ENCODE assay signal across 8 cellular contexts in genomic region chr4:35934370-35934981, GRCh38.
A peak's percentile ranks its signal among the peaks of the same experiment; 100 is the strongest.
DNase-seq lines count a peak whose midpoint lies in the region; ATAC-seq and TF ChIP-seq lines count a peak whose summit lies in the region.

No MANE protein-coding gene starts in this region.

- DNase-seq in BE2C, result no peak
- peak; percentile 65 for DNase-seq in PC-3
- peak; percentile 34 for DNase-seq in fibroblast of peridontal ligament (ENCODE audit: extremely low read depth)
- DNase-seq in smooth muscle cell (lab: John Stamatoyannopoulos, UW; ENCODE audit: unreplicated experiment), result no peak
- DNase-seq in cerebellar nuclear complex (lab: John Stamatoyannopoulos, UW), result no peak

- BruUV-seq in PC-3 (replicated peaks; lab: Mats Ljungman, UMichigan), result no TSS peak

- H3F3A ChIP-seq in PC-3 (ENCODE audit: low read length, unreplicated experiment) (no peaks in the 10 kb centered on the region), smooth muscle cell (ENCODE audit: low read depth) (no peaks in the 10 kb centered on the region)

- H3K27ac ChIP-seq in HEK293 (ENCODE audit: extremely low read depth, low read depth, low read length) (no peak overlapping the region), PC-3 (ENCODE audit: low read length) (no peak overlapping the region), smooth muscle cell (ENCODE audit: low read depth) (no peak overlapping the region)

- TF ChIP-seq CTCF in BE2C (IDR thresholded peaks at IDR 0.05; ENCODE audit: low read depth, low read length), result peak; percentile 42; the same call in 1 of the 2 replicates
- no peak for TF ChIP-seq CTCF in HEK293 (tag by site-specific recombination; IDR thresholded peaks at IDR 0.05)
- TF ChIP-seq CTCF in PC-3 (conservative IDR thresholded peaks at IDR 0.05; ENCODE audit: low read depth, low read length), result peak; percentile 63
- TF ChIP-seq CTCF in smooth muscle cell (IDR thresholded peaks at IDR 0.05; ENCODE audit: borderline replicate concordance, insufficient read depth, poor library complexity, severe bottlenecking), result peak; percentile 71

- intact Hi-C loops in PC-3 (cut with micrococcal nuclease), result loop anchor here (1.0 to 10.0 kb wide), 4 partner anchors 253 to 1210 kb away; no protein-coding TSS in a partner anchor

- WGBS in smooth muscle cell (ENCODE audit: low lambda C conversion rate), result 32% methylated on average over 4 of the region's 4 CpGs

- H3K27me3 ChIP-seq in BE2C, result no peaks in the 10 kb centered on the region; the same call in 1 of the 2 replicates
- no peaks in the 10 kb centered on the region for H3K27me3 ChIP-seq in PC-3 (ENCODE audit: low read length)
- H3K27me3 ChIP-seq in smooth muscle cell (ENCODE audit: low read depth), result peaks cover under 1% of the 10 kb centered on the region

- H3K79me2 ChIP-seq in PC-3 (ENCODE audit: low read length) (no peaks in the 10 kb centered on the region), smooth muscle cell (ENCODE audit: low read depth) (no peaks in the 10 kb centered on the region)

- no peaks in the 10 kb centered on the region for H3K9me2 ChIP-seq in PC-3 (replicated peaks; ENCODE audit: low read length)

- no peak for ATAC-seq in PC-3
- ATAC-seq in GM19452 (IDR thresholded peaks at IDR 0.05; ENCODE audit: unreplicated experiment), result no peak
- no peak for ATAC-seq in HG03457 (IDR thresholded peaks at IDR 0.05; ENCODE audit: unreplicated experiment)

- CTCF ChIA-PET in HEK293 (lab: Yijun Ruan, JAX), result interaction anchor here (0.6 to 1.5 kb wide), 8 partner anchors 10 to 1655 kb away, joined by 3 to 9 read pairs (median 3); no protein-coding TSS in a partner anchor
- CTCF ChIA-PET in PC-3 (lab: Charles Lee), result interaction anchor here (0.6 to 0.7 kb wide), 2 partner anchors 684 to 1220 kb away, joined by 3 to 4 read pairs; no protein-coding TSS in a partner anchor

- H3K9me3 ChIP-seq in BE2C, result no peaks in the 10 kb centered on the region
- H3K9me3 ChIP-seq in HEK293 (ENCODE audit: control insufficient read depth, insufficient read depth, low read depth, low read length), result no peaks in the 10 kb centered on the region
- H3K9me3 ChIP-seq in PC-3 (ENCODE audit: low read length), result no peaks in the 10 kb centered on the region
- no peaks in the 10 kb centered on the region for H3K9me3 ChIP-seq in smooth muscle cell (replicated peaks; ENCODE audit: low read depth)

- H3K9ac ChIP-seq in PC-3 (ENCODE audit: low read length) (no peak overlapping the region), smooth muscle cell (ENCODE audit: low read depth) (no peak overlapping the region)

- H3K36me3 ChIP-seq in BE2C, result no peaks in the 10 kb centered on the region
- H3K36me3 ChIP-seq in HEK293 (ENCODE audit: control insufficient read depth in 2 of 2, insufficient read depth in 1 of 2, low read length in 2 of 2), result no peaks in the 10 kb centered on the region
- H3K36me3 ChIP-seq in PC-3 (ENCODE audit: low read depth, low read length), result no peaks in the 10 kb centered on the region; the same call in 1 of the 2 replicates
- no peaks in the 10 kb centered on the region for H3K36me3 ChIP-seq in smooth muscle cell (ENCODE audit: low read depth)

- H3K4me3 ChIP-seq in BE2C (ENCODE audit: low read depth, low read length) (no peak overlapping the region), HEK293 (ENCODE audit: low read depth, low read length) (no peak overlapping the region), PC-3 (ENCODE audit: low read length) (no peak overlapping the region), smooth muscle cell (no peak overlapping the region)

- H4K20me1 ChIP-seq in PC-3 (ENCODE audit: low read length), result no peaks in the 10 kb centered on the region
- H4K20me1 ChIP-seq in smooth muscle cell (ENCODE audit: low read depth), result no peaks in the 10 kb centered on the region

- H3K4me2 ChIP-seq in PC-3 (ENCODE audit: low read length) (no peak overlapping the region), smooth muscle cell (peak overlapping the region; percentile 57)

- H2AFZ ChIP-seq in PC-3 (ENCODE audit: low read length) (no peak overlapping the region), smooth muscle cell (ENCODE audit: low read depth) (peak overlapping the region; percentile 89)

- POLR2A ChIA-PET in HEK293 (lab: Yijun Ruan, JAX), result no interaction called here
- POLR2A ChIA-PET in PC-3 (lab: Charles Lee; ENCODE audit: unreplicated experiment), result no interaction called here

- no peaks in the 10 kb centered on the region for H3K4me1 ChIP-seq in BE2C
- no peaks in the 10 kb centered on the region for H3K4me1 ChIP-seq in HEK293 (ENCODE audit: control insufficient read depth, insufficient read depth, low read length)
- no peaks in the 10 kb centered on the region for H3K4me1 ChIP-seq in PC-3 (ENCODE audit: insufficient read depth, low read length)
- H3K4me1 ChIP-seq in smooth muscle cell (ENCODE audit: low read depth), result peaks cover 4% of the 10 kb centered on the region

TF ChIP-seq in HEK293, 187 proteins besides CTCF, POLR2A, EP300 and RAD21:
- TF ChIP-seq ZNF654 (tag by site-specific recombination; IDR thresholded peaks at IDR 0.05; ENCODE audit: low read depth) (peak; percentile 70), ZNF549 (tag by site-specific recombination; IDR thresholded peaks at IDR 0.05) (no peak), ZNF677 (tag by site-specific recombination; IDR thresholded peaks at IDR 0.05) (no peak)
TF ChIP-seq in HEK293: peak in this region for 1.

Comparison
In these comparisons a context has a peak if more than half of its experiments do, and no peak if none do; other contexts are left out.
1. DNase-seq: peak in PC-3 (single experiment) and fibroblast of peridontal ligament (single experiment); none in BE2C (single experiment), smooth muscle cell (single experiment) and cerebellar nuclear complex (0 of 2).